In the genomic region with DNA sequence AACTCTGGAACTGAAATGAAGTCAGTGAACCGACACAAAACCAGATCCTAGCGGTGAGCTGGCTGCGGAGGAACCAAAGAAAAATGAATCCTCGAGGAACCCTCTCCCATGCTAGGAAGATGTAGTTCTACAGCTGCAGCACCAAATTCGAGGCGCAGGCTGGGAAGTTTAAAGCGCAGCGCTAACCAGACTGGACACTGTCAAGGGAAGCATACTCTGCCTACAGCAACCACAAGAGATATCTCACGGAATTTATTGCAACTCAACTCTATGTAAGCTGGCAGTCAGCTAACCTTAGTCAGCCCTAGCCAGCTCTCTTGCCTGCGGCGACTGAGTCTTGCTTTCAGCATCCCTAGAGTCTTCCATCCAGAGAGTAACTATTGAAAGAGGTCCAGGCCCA, we compare ENCODE assay signal across 10 cellular contexts.
DNase-seq lines count a peak whose midpoint lies in the region; FAIRE-seq and TF ChIP-seq lines count a peak whose summit lies in the region.
"Had no signal": no experiment of that assay in that cellular context is flagged by ENCODE, and none has a peak within 500 bp of the region (broad histone marks: within the 10 kb centered on the region; RNA-seq: fewer than 3 reads in every experiment).

No MANE protein-coding gene starts in this region.

- H3K36me3 ChIP-seq in HEK293 (ENCODE audit: control insufficient read depth in 2 of 2, insufficient read depth in 1 of 2, low read length in 2 of 2) (no peaks in the 10 kb centered on the region), iPS-15b (ENCODE audit: control insufficient read depth, insufficient read depth, low read length) (no peaks in the 10 kb centered on the region)

- no peak overlapping the region for H3K27ac ChIP-seq in HEK293 (ENCODE audit: extremely low read depth, low read depth, low read length)

- DNase-seq in astrocyte of the cerebellum (ENCODE audit: low read depth) (no peak), skeletal muscle cell (ENCODE audit: low read depth) (no peak), NCI-H187 treated with DMSO at 0.1 percent for 48 hours (lab: John Stamatoyannopoulos, UW) (no peak), H54 (ENCODE audit: insufficient read length, low spot score) (no peak), kidney glomerular epithelial cell (lab: John Stamatoyannopoulos, UW) (no peak), NCI-H82 treated with DMSO at 0.1 percent for 48 hours (lab: John Stamatoyannopoulos, UW; ENCODE audit: unreplicated experiment) (no peak)
- DNase-seq: activated CD4-positive, alpha-beta T cell treated with anti-CD3 and anti-CD28 coated beads, Interleukin-2, amount 50 U/mL, for 4 hours had no signal

- H3K27me3 ChIP-seq in iPS-15b (ENCODE audit: control insufficient read depth, insufficient read depth, low read length): peaks cover 61% of the 10 kb centered on the region

- TF ChIP-seq CTCF in HEK293 (tag by site-specific recombination; IDR thresholded peaks at IDR 0.05) (no peak), astrocyte of the cerebellum (IDR thresholded peaks at IDR 0.05; ENCODE audit: low read depth, low read length, missing control alignments) (no peak)

- H3K4me3 ChIP-seq in HEK293 (ENCODE audit: low read depth, low read length): peak overlapping the region; percentile 37
- H3K4me3 ChIP-seq in astrocyte of the cerebellum (ENCODE audit: low read depth, low read length): peak overlapping the region; percentile 63
- H3K4me3 ChIP-seq in iPS-15b (ENCODE audit: low read depth, low read length): peak overlapping the region; percentile 88
- H3K4me3 ChIP-seq in skeletal muscle cell (ENCODE audit: low read depth, low read length): peak overlapping the region; percentile 63

- in situ Hi-C loops in astrocyte of the cerebellum (cut with HindIII; ENCODE audit: low sequenced_read_pairs): no loop called here

- H3K4me1 ChIP-seq in HEK293 (ENCODE audit: control insufficient read depth, insufficient read depth, low read length): no peaks in the 10 kb centered on the region
- H3K4me1 ChIP-seq in iPS-15b (ENCODE audit: control insufficient read depth, insufficient read depth, low read length): peaks cover 3% of the 10 kb centered on the region

- no peak for FAIRE-seq in H54 (lab: Jason Lieb, UNC)
- FAIRE-seq: GM12891 had no signal

- H3K9ac ChIP-seq in iPS-15b (ENCODE audit: low read depth, low read length): peak overlapping the region; percentile 41

- POLR2A ChIA-PET in HEK293 (lab: Yijun Ruan, JAX): no interaction called here

- H3K9me3 ChIP-seq in HEK293 (ENCODE audit: control insufficient read depth, insufficient read depth, low read depth, low read length) (no peaks in the 10 kb centered on the region), iPS-15b (ENCODE audit: control insufficient read depth, insufficient read depth, low read length) (no peaks in the 10 kb centered on the region)

- TF ChIP-seq POLR2A in H54 (IDR thresholded peaks at IDR 0.05; ENCODE audit: low read depth, low read length): no peak

- CTCF ChIA-PET in HEK293 (lab: Yijun Ruan, JAX): interaction anchor here (0.7 to 2.5 kb wide), 9 partner anchors 8 to 459 kb away, joined by 3 to 11 read pairs (median 4); no protein-coding TSS in a partner anchor

TF ChIP-seq in HEK293, 187 proteins besides CTCF, POLR2A, EP300 and RAD21:
- TF ChIP-seq ZNF341 (tag by site-specific recombination; IDR thresholded peaks at IDR 0.05; ENCODE audit: low read depth): no peak
- TF ChIP-seq KLF8 (tag by site-specific recombination; IDR thresholded peaks at IDR 0.05): no peak
- TF ChIP-seq ZNF266 (tag by site-specific recombination; IDR thresholded peaks at IDR 0.05; ENCODE audit: low read depth): no peak
- TF ChIP-seq ZNF777 (tag by site-specific recombination; IDR thresholded peaks at IDR 0.05; ENCODE audit: borderline replicate concordance): no peak
- TF ChIP-seq ZFP37 (tag by site-specific recombination; IDR thresholded peaks at IDR 0.05): no peak
- no peak for TF ChIP-seq KLF9 (tag by site-specific recombination; IDR thresholded peaks at IDR 0.05; ENCODE audit: low read depth)
- no peak for TF ChIP-seq ZNF561 (tag by site-specific recombination; IDR thresholded peaks at IDR 0.05; ENCODE audit: borderline replicate concordance)
- no peak for TF ChIP-seq GLIS1 (tag by site-specific recombination; IDR thresholded peaks at IDR 0.05)
- TF ChIP-seq, protein P1, sequence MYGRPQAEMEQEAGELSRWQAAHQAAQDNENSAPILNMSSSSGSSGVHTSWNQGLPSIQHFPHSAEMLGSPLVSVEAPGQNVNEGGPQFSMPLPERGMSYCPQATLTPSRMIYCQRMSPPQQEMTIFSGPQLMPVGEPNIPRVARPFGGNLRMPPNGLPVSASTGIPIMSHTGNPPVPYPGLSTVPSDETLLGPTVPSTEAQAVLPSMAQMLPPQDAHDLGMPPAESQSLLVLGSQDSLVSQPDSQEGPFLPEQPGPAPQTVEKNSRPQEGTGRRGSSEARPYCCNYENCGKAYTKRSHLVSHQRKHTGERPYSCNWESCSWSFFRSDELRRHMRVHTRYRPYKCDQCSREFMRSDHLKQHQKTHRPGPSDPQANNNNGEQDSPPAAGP (tag by site-specific recombination; IDR thresholded peaks at IDR 0.05): no peak
- no peak for TF ChIP-seq ZNF670 (tag by site-specific recombination; IDR thresholded peaks at IDR 0.05; ENCODE audit: low read depth)
- no peak for TF ChIP-seq ZNF157 (tag by site-specific recombination; IDR thresholded peaks at IDR 0.05)

Comparison
In these comparisons a context has a peak if more than half of its experiments do, and no peak if none do; other contexts are left out.
1. H3K4me3 ChIP-seq: peak in every context shown above with its lines; median percentile 88 in iPS-15b; 63 in astrocyte of the cerebellum; 63 in skeletal muscle cell; 37 in HEK293.